In the genomic region with DNA sequence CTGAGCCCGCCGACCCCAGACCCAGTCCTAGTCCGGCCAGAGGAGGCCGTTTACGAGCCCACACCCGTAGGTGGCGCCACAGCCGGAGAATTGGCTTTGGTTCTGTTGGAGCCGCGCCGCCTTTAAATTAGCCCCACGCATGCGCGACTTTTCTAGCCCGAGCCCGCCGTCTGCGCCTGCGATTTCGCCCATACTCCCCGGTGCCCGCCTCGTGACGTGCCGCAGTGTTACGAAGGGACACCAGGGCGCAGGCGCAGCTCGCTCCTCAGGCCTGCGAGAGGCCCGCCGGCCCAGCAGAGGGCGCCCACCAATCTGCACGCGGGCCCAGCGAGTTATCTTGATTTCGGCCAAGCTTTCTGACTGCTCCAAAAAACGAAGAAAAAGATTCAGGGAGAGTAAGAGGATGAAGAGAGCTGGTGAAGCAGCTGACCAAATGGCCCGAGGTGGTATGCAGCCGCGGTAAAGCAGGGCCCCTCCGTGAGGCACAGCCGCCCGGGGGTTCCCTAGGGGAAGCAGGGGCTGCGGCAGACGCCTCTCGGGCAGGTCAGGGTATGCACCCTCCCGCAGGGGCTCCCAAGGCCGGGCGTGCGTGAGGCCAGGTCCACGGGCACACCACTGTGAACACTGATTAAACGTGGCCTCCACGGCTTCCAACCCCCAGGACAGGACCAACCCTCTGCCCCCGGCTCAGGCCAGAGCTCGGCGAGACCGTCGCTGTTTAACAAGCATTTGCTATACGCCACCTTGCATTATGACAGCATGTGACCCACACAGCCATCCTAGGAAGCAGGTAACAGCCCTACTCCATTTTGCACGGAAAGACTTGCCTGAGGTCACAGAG, we compare ENCODE assay signal across 8 cellular contexts. TPM values are rescaled to one million over a fixed set of nuclear protein-coding genes. Genes with fewer than 3 reads are reported as not detected.
DNase-seq lines count a peak whose midpoint lies in the region; ATAC-seq, FAIRE-seq and TF ChIP-seq lines count a peak whose summit lies in the region.

No MANE protein-coding gene starts in this region.

- H3K36me3 ChIP-seq in ascending aorta (peaks cover 25 to 33% of the 10 kb centered on the region in 2 donors), rectal smooth muscle tissue (ENCODE audit: control insufficient read depth, insufficient read depth, low read length) (peaks cover 15% of the 10 kb centered on the region)

- H3K9me3 ChIP-seq in T-helper 17 cell (ENCODE audit: control insufficient read depth, low read length, poor library complexity, severe bottlenecking) (no peaks in the 10 kb centered on the region), ascending aorta (no peaks in the 10 kb centered on the region)

- H3K36me3 Mint-ChIP-seq in T-helper 17 cell (ENCODE audit: low read depth) = peaks cover 9% of the 10 kb centered on the region

- peaks cover 24% of the 10 kb centered on the region for H3K4me1 Mint-ChIP-seq in T-helper 17 cell

- peak; percentile 100 for FAIRE-seq in GM12892 (lab: Jason Lieb, UNC)

- ATAC-seq in HG02852 (IDR thresholded peaks at IDR 0.05; ENCODE audit: unreplicated experiment) = peak; percentile 87
- ATAC-seq in T-helper 17 cell = peak; percentile 92

- H3K27me3 Mint-ChIP-seq in T-helper 17 cell = no peaks in the 10 kb centered on the region

- H3K4me1 ChIP-seq in ascending aorta (peaks cover 6 to 16% of the 10 kb centered on the region in 2 donors), rectal smooth muscle tissue (ENCODE audit: control insufficient read depth, insufficient read depth, low read length) (peaks cover 10% of the 10 kb centered on the region)

- intact Hi-C loops in ascending aorta (cut with DNase I) = loop anchor here (1.0 to 10.0 kb wide), 6 partner anchors 33 to 1023 kb away; a partner anchor contains a TSS

- H3K27ac Mint-ChIP-seq in T-helper 17 cell = peak overlapping the region; percentile 98

- TF ChIP-seq CTCF in ascending aorta (IDR thresholded peaks at IDR 0.05) = peak; percentile 94 to 95 (median 94)

- peak overlapping the region; percentile 98 for H3K4me3 Mint-ChIP-seq in T-helper 17 cell

- peak overlapping the region; percentile 79 for H3K9ac ChIP-seq in rectal smooth muscle tissue (ENCODE audit: low read length)

- DNase-seq in GM12892 (ENCODE audit: insufficient read length) (peak; percentile 99), NCI-H146 (lab: John Stamatoyannopoulos, UW) (peak; percentile 99), T-helper 17 cell (peak; percentile 97 to 99 (median 99)), ascending aorta (ENCODE audit: low spot score in 2 of 2) (peak; percentile 84 to 99), hepatic stellate cell (ENCODE audit: low spot score) (peak; percentile 100), cortex of kidney (lab: John Stamatoyannopoulos, UW) (no peak)

- H3K27me3 ChIP-seq in ascending aorta (no peaks in the 10 kb centered on the region), rectal smooth muscle tissue (ENCODE audit: control insufficient read depth, insufficient read depth, low read length) (no peaks in the 10 kb centered on the region)

- H3K4me3 ChIP-seq in ascending aorta (peak overlapping the region; percentile 83 to 86), rectal smooth muscle tissue (ENCODE audit: low read length) (peak overlapping the region; percentile 88)

- H3K27ac ChIP-seq in ascending aorta = peak overlapping the region; percentile 73 to 80
- peak overlapping the region; percentile 71 for H3K27ac ChIP-seq in rectal smooth muscle tissue (ENCODE audit: low read depth, low read length)

- peak; percentile 59 for TF ChIP-seq POLR2A in GM12892 (IDR thresholded peaks at IDR 0.05; ENCODE audit: low read depth, low read length)

RNA-seq across cellular contexts. Expression of a gene that starts 32.8 kb away (rescaled TPM):
- 90.0 TPM for polyA plus RNA-seq in GM12892 (2012; ENCODE audit: missing spikeins)
- total RNA-seq in T-helper 17 cell (100 to 1,000 TPM; 117 TPM), ascending aorta (226 TPM)
